ENCODE assay signal across 1 cellular context in genomic region chr6:16332175-16332542, GRCh38.
TF ChIP-seq lines count a peak whose summit lies in the region.

No MANE protein-coding gene starts in this region.

TF ChIP-seq in K562, 482 proteins besides CTCF, POLR2A, EP300 and RAD21 (continued from another document):
- TF ChIP-seq TFE3 (CRISPR knock-in tag; IDR thresholded peaks at IDR 0.05) (peak; percentile 45), ZBTB5 (IDR thresholded peaks at IDR 0.05) (no peak), MLLT1 (IDR thresholded peaks at IDR 0.05) (peak in 1 of 2 experiments; percentile 63; a peak in 1 of 4 replicates)
